Comparison of ENCODE assay signal across 13 cellular contexts in the genomic region with DNA sequence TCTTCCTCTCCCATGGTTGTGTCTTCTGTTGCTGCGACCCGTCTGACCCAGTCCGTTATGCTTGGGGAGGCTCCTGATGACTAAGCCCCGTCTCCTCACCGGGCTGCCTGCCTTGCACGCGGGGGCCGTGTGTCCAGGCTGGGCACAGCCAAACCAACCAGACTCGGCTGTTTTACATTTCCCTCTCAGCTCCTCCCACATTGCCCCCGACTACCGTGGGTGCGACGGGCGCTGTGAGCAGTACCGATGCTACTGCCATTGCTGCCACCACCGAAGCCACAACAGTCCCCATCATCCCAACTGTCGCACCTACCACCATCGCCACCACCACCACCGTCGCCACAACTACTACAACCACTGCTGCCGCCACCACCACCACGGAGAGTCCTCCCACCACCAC. TPM values are rescaled to one million over a fixed set of nuclear protein-coding genes. Genes with fewer than 3 reads are reported as not detected.
"Had no signal": no experiment of that assay in that cellular context is flagged by ENCODE, and none has a peak within 500 bp of the region (broad histone marks: within the 10 kb centered on the region; RNA-seq: fewer than 3 reads in every experiment).

No MANE protein-coding gene starts in this region.

- H3K27me3 ChIP-seq: ascending aorta had no signal

- H3K36me3 ChIP-seq: ascending aorta, left lung, SJSA1 had no signal

- H3K4me3 Mint-ChIP-seq: immature natural killer cell, memory B cell had no signal

- H3K36me3 Mint-ChIP-seq: immature natural killer cell, memory B cell had no signal

- DNase-seq: activated CD4-positive, alpha-beta T cell treated with anti-CD3 and anti-CD28 coated beads, Interleukin-2, amount 50 U/mL, for 48 hours; activated CD4-positive, CD25-positive, alpha-beta regulatory T cell treated with anti-CD3 and anti-CD28 coated beads, Interleukin-2, amount 50 U/mL, for 72 hours; activated T-cell treated with anti-CD3 and anti-CD28 coated beads, Interleukin-2, amount 50 U/mL, for 48 hours; immature natural killer cell; SW 1271; trophoblast cell had no signal

- H3K4me3 ChIP-seq: ascending aorta, left lung, SJSA1 had no signal

- H3K9me3 ChIP-seq: ascending aorta, left lung, SJSA1 had no signal

- H3K27ac Mint-ChIP-seq: immature natural killer cell, memory B cell had no signal

- H3K4me1 ChIP-seq: ascending aorta, parathyroid adenoma, SJSA1 had no signal

- H3K9me3 Mint-ChIP-seq: immature natural killer cell, memory B cell had no signal

- H3K27ac ChIP-seq: ascending aorta, left lung, parathyroid adenoma, SJSA1 had no signal

RNA-seq across cellular contexts. Expression of gene CNTN2, which starts 46.0 kb away (rescaled TPM):
- total RNA-seq: fibroblast of lung, glomerular endothelial cell, left lung, SJSA1 had no signal
- polyA plus RNA-seq: fibroblast of lung, immature natural killer cell had no signal
